19 cellular contexts compared by ENCODE assay signal in genomic region chr18:70073442-70073841, GRCh38.
DNase-seq lines count a peak whose midpoint lies in the region; ATAC-seq, FAIRE-seq and TF ChIP-seq lines count a peak whose summit lies in the region.
"Had no signal": no experiment of that assay in that cellular context is flagged by ENCODE, and none has a peak within 500 bp of the region (broad histone marks: within the 10 kb centered on the region; RNA-seq: fewer than 3 reads in every experiment).

No MANE protein-coding gene starts in this region.

- H3K4me3 ChIP-seq in astrocyte (ENCODE audit: insufficient read depth, low read depth, low read length) (no peak overlapping the region), mucosa of descending colon (no peak overlapping the region), small intestine (ENCODE audit: low read depth in 1 of 2, low read length in 2 of 2) (no peak overlapping the region)
- H3K4me3 ChIP-seq: A549; BLaER1 treated with 17β-estradiol and CSF1 and Interleukin-3, amounts not matched to agents 10 nM and 100 nM; GM12878 had no signal

- intact Hi-C loops in mucosa of descending colon (cut with DNase I, micrococcal nuclease): no loop called here

- no peak overlapping the region for H3K4me3 Mint-ChIP-seq in astrocyte (ENCODE audit: unreplicated experiment)
- H3K4me3 Mint-ChIP-seq: B cell; CD4-positive, alpha-beta T cell; CD8-positive, alpha-beta T cell had no signal

- no peak overlapping the region for H3K27ac Mint-ChIP-seq in astrocyte (ENCODE audit: unreplicated experiment)
- H3K27ac Mint-ChIP-seq: B cell; CD4-positive, alpha-beta T cell; CD8-positive, alpha-beta T cell had no signal

- no peak overlapping the region for H3K4me2 ChIP-seq in astrocyte (ENCODE audit: low read length)
- H3K4me2 ChIP-seq: A549; BLaER1 treated with 17β-estradiol and CSF1 and Interleukin-3, amounts not matched to agents 10 nM and 100 nM had no signal

- TF ChIP-seq CTCF in astrocyte (IDR thresholded peaks at IDR 0.05; ENCODE audit: insufficient read depth, low read depth, low read length) (no peak), mucosa of descending colon (IDR thresholded peaks at IDR 0.05) (no peak)

- H3K27me3 ChIP-seq in astrocyte (ENCODE audit: insufficient read depth, low read length) (no peaks in the 10 kb centered on the region), small intestine (ENCODE audit: control insufficient read depth in 2 of 2, insufficient read depth in 2 of 2, low read length in 2 of 2) (no peaks in the 10 kb centered on the region)
- H3K27me3 ChIP-seq: BLaER1 treated with 17β-estradiol and CSF1 and Interleukin-3, amounts not matched to agents 10 nM and 100 nM had no signal

- no peak overlapping the region for H2AFZ ChIP-seq in astrocyte (ENCODE audit: low read depth, low read length)

- no peaks in the 10 kb centered on the region for H3K36me3 Mint-ChIP-seq in astrocyte (ENCODE audit: low read depth, unreplicated experiment)

- DNase-seq in astrocyte (ENCODE audit: low read depth): no peak
- peak in 1 of 3 donors; percentile 23 for DNase-seq in mucosa of descending colon
- DNase-seq in small intestine: peak; percentile 55
- DNase-seq in central memory CD4-positive, alpha-beta T cell: no peak
- DNase-seq in middle frontal gyrus (ENCODE audit: extremely low spot score, low spot score): no peak
- DNase-seq: AML-193; CD4-positive, alpha-beta T cell; CD8-positive, alpha-beta T cell; DMS 273 treated with DMSO at 0.1 percent for 48 hours; DND-41; GDM1 had no signal

- H3K36me3 ChIP-seq in astrocyte (ENCODE audit: insufficient read depth, low read length) (no peaks in the 10 kb centered on the region), mucosa of descending colon (ENCODE audit: low read depth) (no peaks in the 10 kb centered on the region), small intestine (ENCODE audit: control insufficient read depth in 2 of 2, insufficient read depth in 2 of 2, low read length in 2 of 2) (no peaks in the 10 kb centered on the region)

- no peak overlapping the region for H3K9ac ChIP-seq in astrocyte (ENCODE audit: low read length)
- H3K9ac ChIP-seq: BLaER1 treated with 17β-estradiol and CSF1 and Interleukin-3, amounts not matched to agents 10 nM and 100 nM had no signal

- no peaks in the 10 kb centered on the region for H3K4me1 ChIP-seq in astrocyte (ENCODE audit: insufficient read depth, low read length)
- H3K4me1 ChIP-seq in mucosa of descending colon (ENCODE audit: low read depth): no peaks in the 10 kb centered on the region
- no peaks in the 10 kb centered on the region for H3K4me1 ChIP-seq in small intestine (ENCODE audit: control insufficient read depth in 2 of 2, insufficient read depth in 1 of 2, low read depth in 1 of 2, low read length in 1 of 2)
- H3K4me1 ChIP-seq: A549; BLaER1 treated with 17β-estradiol and CSF1 and Interleukin-3, amounts not matched to agents 10 nM and 100 nM had no signal

- 52 to 77% (median 69%) methylated on average over 5 of the region's 5 CpGs for WGBS in small intestine, 3 donors

- no peaks in the 10 kb centered on the region for H3K9me3 Mint-ChIP-seq in astrocyte (ENCODE audit: unreplicated experiment)
- H3K9me3 Mint-ChIP-seq: CD4-positive, alpha-beta T cell; CD8-positive, alpha-beta T cell had no signal

- H4K20me1 ChIP-seq in astrocyte (ENCODE audit: insufficient read depth, low read length): no peaks in the 10 kb centered on the region
- H4K20me1 ChIP-seq: BLaER1 treated with 17β-estradiol and CSF1 and Interleukin-3, amounts not matched to agents 10 nM and 100 nM had no signal

- no peaks in the 10 kb centered on the region for H3K9me3 ChIP-seq in astrocyte (ENCODE audit: insufficient read depth, low read depth, low read length)
- H3K9me3 ChIP-seq in mucosa of descending colon: no peaks in the 10 kb centered on the region
- no peaks in the 10 kb centered on the region for H3K9me3 ChIP-seq in small intestine (ENCODE audit: control insufficient read depth, low read depth)
- H3K9me3 ChIP-seq: A549; BLaER1 treated with 17β-estradiol and CSF1 and Interleukin-3, amounts not matched to agents 10 nM and 100 nM had no signal

- H3K79me2 ChIP-seq in astrocyte (ENCODE audit: insufficient read depth, low read length): no peaks in the 10 kb centered on the region

- peak; percentile 52 for ATAC-seq in mucosa of descending colon
- ATAC-seq: A549; CD8-positive, alpha-beta T cell had no signal

- H3K27me3 Mint-ChIP-seq in astrocyte (ENCODE audit: low read depth, unreplicated experiment): no peaks in the 10 kb centered on the region
- H3K27me3 Mint-ChIP-seq: B cell; CD4-positive, alpha-beta T cell had no signal

- FAIRE-seq in astrocyte (lab: Jason Lieb, UNC) (peak; percentile 49), small intestine (lab: Jason Lieb, UNC) (no peak)
- FAIRE-seq: A549, GM12878, GM12892, GM18507 had no signal

- H3K4me1 Mint-ChIP-seq in astrocyte (ENCODE audit: low read depth, unreplicated experiment): no peaks in the 10 kb centered on the region
- H3K4me1 Mint-ChIP-seq: B cell had no signal

- no peak overlapping the region for H3K27ac ChIP-seq in astrocyte (ENCODE audit: low read depth, low read length)
- H3K27ac ChIP-seq in small intestine (ENCODE audit: low read depth in 1 of 2, low read length in 1 of 2): no peak overlapping the region
- H3K27ac ChIP-seq: 22Rv1; A549; BLaER1 treated with 17β-estradiol and CSF1 and Interleukin-3, amounts not matched to agents 10 nM and 100 nM; C4-2B had no signal
